Comparison of ENCODE assay signal across 31 cellular contexts in the genomic region with DNA sequence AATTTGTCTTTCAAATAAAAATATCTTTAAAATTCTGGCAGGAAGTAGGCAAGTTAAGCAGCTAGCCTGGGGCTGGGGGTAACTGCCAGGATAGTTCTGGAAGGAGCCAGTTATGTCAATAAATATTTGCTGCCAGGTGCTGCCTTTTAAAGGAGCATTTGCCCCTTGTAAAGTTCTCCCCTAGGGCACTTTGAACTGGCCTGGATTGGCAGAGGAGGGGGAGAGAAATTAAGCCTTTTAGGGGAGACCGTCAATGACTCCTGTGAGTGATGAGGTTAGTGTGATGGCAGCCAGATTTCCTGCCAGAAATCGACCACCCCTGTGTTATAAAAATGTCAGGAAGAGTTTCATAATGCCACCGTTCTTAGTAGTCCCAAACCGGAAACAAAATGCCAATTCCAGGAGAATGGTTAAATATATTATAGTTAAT.
DNase-seq lines count a peak whose midpoint lies in the region; ATAC-seq and TF ChIP-seq lines count a peak whose summit lies in the region.
"Had no signal": no experiment of that assay in that cellular context is flagged by ENCODE, and none has a peak within 500 bp of the region (broad histone marks: within the 10 kb centered on the region; RNA-seq: fewer than 3 reads in every experiment).

No MANE protein-coding gene starts in this region.

- DNase-seq in GM23338 (ENCODE audit: low spot score) (no peak), RKO (ENCODE audit: low spot score) (peak; percentile 65), osteoblast (ENCODE audit: insufficient read length, low spot score, missing footprints) (no peak), head of caudate nucleus (no peak), NCI-H1436 (lab: John Stamatoyannopoulos, UW) (no peak), Right ventricle myocardium inferior (ENCODE audit: missing footprints) (no peak)
- DNase-seq: activated CD4-positive, alpha-beta T cell treated with anti-CD3 and anti-CD28 coated beads, Interleukin-2, amount 50 U/mL, for 1 hour; activated gamma-delta T cell; activated naive CD8-positive, alpha-beta T cell treated with anti-CD3 and anti-CD28 coated beads, Interleukin-2, amount 10 ng/mL, durations not matched to agents 7 days and 5 days; activated T-cell treated with anti-CD3 and anti-CD28 coated beads, Interleukin-2, amount 50 U/mL, for 24 hours; caudate nucleus; cortex of kidney; erythroblast; heart left ventricle; KBM-7; kidney; naive B cell; NCI-H1417; NCI-H2081 treated with DMSO at 0.1 percent for 48 hours; NCI-H226; NCI-H748 treated with DMSO at 0.1 percent for 48 hours; Peyer's patch; sigmoid colon; SJCRH30; stimulated activated CD4-positive, alpha-beta T cell treated with anti-CD3 and anti-CD28 coated beads, Interleukin-4, amount 100 ng/mL, for 24 hours; T-cell; transverse colon had no signal

- H3K27me3 Mint-ChIP-seq in GM23338 (ENCODE audit: insufficient read depth, low read depth, poor library complexity): no peaks in the 10 kb centered on the region
- H3K27me3 Mint-ChIP-seq in activated T-helper 17 cell treated with anti-CD3 and anti-CD28 coated beads, Interleukin-2, amount 50 U/mL, for 72 hours: peaks cover 3% of the 10 kb centered on the region
- H3K27me3 Mint-ChIP-seq: activated naive CD8-positive, alpha-beta T cell treated with anti-CD3 and anti-CD28 coated beads, Interleukin-2, amount 10 ng/mL, durations not matched to agents 7 days and 5 days had no signal

- no peak overlapping the region for H3K27ac Mint-ChIP-seq in GM23338
- no peak overlapping the region for H3K27ac Mint-ChIP-seq in activated T-helper 17 cell treated with anti-CD3 and anti-CD28 coated beads, Interleukin-2, amount 50 U/mL, for 72 hours
- H3K27ac Mint-ChIP-seq: activated naive CD8-positive, alpha-beta T cell treated with anti-CD3 and anti-CD28 coated beads, Interleukin-2, amount 10 ng/mL, durations not matched to agents 7 days and 5 days; activated T-cell treated with anti-CD3 and anti-CD28 coated beads, Interleukin-2, amount 50 U/mL, for 24 hours; mesothelial cell of epicardium; naive B cell; progenitor cell of endocrine pancreas; T-cell; WTC11 had no signal

- H3K9me3 Mint-ChIP-seq in GM23338: no peaks in the 10 kb centered on the region
- peaks cover 4% of the 10 kb centered on the region for H3K9me3 Mint-ChIP-seq in activated T-helper 17 cell treated with anti-CD3 and anti-CD28 coated beads, Interleukin-2, amount 50 U/mL, for 72 hours
- H3K9me3 Mint-ChIP-seq: activated naive CD8-positive, alpha-beta T cell treated with anti-CD3 and anti-CD28 coated beads, Interleukin-2, amount 10 ng/mL, durations not matched to agents 7 days and 5 days; activated T-cell treated with anti-CD3 and anti-CD28 coated beads, Interleukin-2, amount 50 U/mL, for 24 hours; T-cell had no signal

- no peak overlapping the region for H3K27ac ChIP-seq in GM23338 (ENCODE audit: low read depth)
- H3K27ac ChIP-seq in osteoblast (ENCODE audit: low read depth, low read length): no peak overlapping the region
- H3K27ac ChIP-seq: heart left ventricle, Peyer's patch, sigmoid colon, SJCRH30, transverse colon had no signal

- H2AFZ ChIP-seq in GM23338 (peak overlapping the region; percentile 12; the same call in 1 of the 2 replicates), osteoblast (ENCODE audit: low read length) (peak overlapping the region; percentile 56)

- H3K4me1 Mint-ChIP-seq in GM23338: no peaks in the 10 kb centered on the region
- H3K4me1 Mint-ChIP-seq in activated T-helper 17 cell treated with anti-CD3 and anti-CD28 coated beads, Interleukin-2, amount 50 U/mL, for 72 hours: peaks cover 7% of the 10 kb centered on the region
- H3K4me1 Mint-ChIP-seq: activated naive CD8-positive, alpha-beta T cell treated with anti-CD3 and anti-CD28 coated beads, Interleukin-2, amount 10 ng/mL, durations not matched to agents 7 days and 5 days; naive B cell; WTC11 had no signal

- ATAC-seq in GM23338 (no peak), Right ventricle myocardium inferior (no peak)
- ATAC-seq in activated T-helper 17 cell treated with anti-CD3 and anti-CD28 coated beads, Interleukin-2, amount 50 U/mL, for 72 hours (replicated peaks): no peak
- ATAC-seq: heart left ventricle, T-cell, WTC11 had no signal

- H3K36me3 ChIP-seq in GM23338 (ENCODE audit: insufficient read depth) (no peaks in the 10 kb centered on the region), osteoblast (ENCODE audit: insufficient read depth, low read length) (no peaks in the 10 kb centered on the region)
- H3K36me3 ChIP-seq: heart left ventricle, Peyer's patch, sigmoid colon, SJCRH30, transverse colon had no signal

- H3K27me3 ChIP-seq in GM23338 (ENCODE audit: insufficient read depth) (no peaks in the 10 kb centered on the region), osteoblast (ENCODE audit: insufficient read depth, low read length) (no peaks in the 10 kb centered on the region)
- H3K27me3 ChIP-seq: heart left ventricle, Peyer's patch, sigmoid colon, SJCRH30, transverse colon had no signal

- TF ChIP-seq CTCF in GM23338 (conservative IDR thresholded peaks at IDR 0.05; ENCODE audit: low read depth in 2 of 2) (no peak), osteoblast (IDR thresholded peaks at IDR 0.05; ENCODE audit: extremely low read depth, low read depth, low read length) (no peak)

- H3K4me3 Mint-ChIP-seq in GM23338: no peak overlapping the region
- no peak overlapping the region for H3K4me3 Mint-ChIP-seq in activated T-helper 17 cell treated with anti-CD3 and anti-CD28 coated beads, Interleukin-2, amount 50 U/mL, for 72 hours
- H3K4me3 Mint-ChIP-seq: activated naive CD8-positive, alpha-beta T cell treated with anti-CD3 and anti-CD28 coated beads, Interleukin-2, amount 10 ng/mL, durations not matched to agents 7 days and 5 days; activated T-cell treated with anti-CD3 and anti-CD28 coated beads, Interleukin-2, amount 50 U/mL, for 24 hours; mesothelial cell of epicardium; naive B cell; T-cell; WTC11 had no signal

- intact Hi-C loops in head of caudate nucleus (cut with DNase I) (no loop called here), Right ventricle myocardium inferior (cut with DNase I) (no loop called here)

- H3K9me3 ChIP-seq in osteoblast (ENCODE audit: low read depth, low read length): no peaks in the 10 kb centered on the region
- H3K9me3 ChIP-seq: Peyer's patch, sigmoid colon, SJCRH30, transverse colon had no signal

- H3K4me2 ChIP-seq in GM23338 (no peak overlapping the region), osteoblast (ENCODE audit: insufficient read depth, low read length) (no peak overlapping the region)

- H3K79me2 ChIP-seq in GM23338 (replicated peaks; ENCODE audit: insufficient read depth) (no peaks in the 10 kb centered on the region), osteoblast (ENCODE audit: insufficient read depth, low read length) (no peaks in the 10 kb centered on the region)

- peaks cover 4% of the 10 kb centered on the region for H3K9me2 ChIP-seq in GM23338 (ENCODE audit: insufficient read depth)

- H3K36me3 Mint-ChIP-seq in GM23338 (ENCODE audit: low read depth): no peaks in the 10 kb centered on the region
- no peaks in the 10 kb centered on the region for H3K36me3 Mint-ChIP-seq in activated T-helper 17 cell treated with anti-CD3 and anti-CD28 coated beads, Interleukin-2, amount 50 U/mL, for 72 hours (ENCODE audit: low read depth)
- H3K36me3 Mint-ChIP-seq: activated naive CD8-positive, alpha-beta T cell treated with anti-CD3 and anti-CD28 coated beads, Interleukin-2, amount 10 ng/mL, durations not matched to agents 7 days and 5 days; mesothelial cell of epicardium; naive B cell; T-cell; WTC11 had no signal

- no peaks in the 10 kb centered on the region for H3F3A ChIP-seq in GM23338 (replicated peaks; ENCODE audit: low read depth)

- H3K4me3 ChIP-seq in GM23338: no peak overlapping the region
- H3K4me3 ChIP-seq in osteoblast (ENCODE audit: insufficient read depth, low read length): no peak overlapping the region
- H3K4me3 ChIP-seq: heart left ventricle, Peyer's patch, sigmoid colon, SJCRH30, transverse colon had no signal

- H4K20me1 ChIP-seq in GM23338 (replicated peaks; ENCODE audit: insufficient read depth): no peaks in the 10 kb centered on the region
- no peaks in the 10 kb centered on the region for H4K20me1 ChIP-seq in osteoblast (ENCODE audit: insufficient read depth, low read length)

- no peaks in the 10 kb centered on the region; the same call in 1 of the 2 replicates for H3K4me1 ChIP-seq in GM23338 (ENCODE audit: insufficient read depth)
- H3K4me1 ChIP-seq in osteoblast (ENCODE audit: insufficient read depth, low read length): peaks cover 18% of the 10 kb centered on the region
- H3K4me1 ChIP-seq: sigmoid colon, transverse colon had no signal
